ENCODE assay signal across 1 cellular context in the genomic region with DNA sequence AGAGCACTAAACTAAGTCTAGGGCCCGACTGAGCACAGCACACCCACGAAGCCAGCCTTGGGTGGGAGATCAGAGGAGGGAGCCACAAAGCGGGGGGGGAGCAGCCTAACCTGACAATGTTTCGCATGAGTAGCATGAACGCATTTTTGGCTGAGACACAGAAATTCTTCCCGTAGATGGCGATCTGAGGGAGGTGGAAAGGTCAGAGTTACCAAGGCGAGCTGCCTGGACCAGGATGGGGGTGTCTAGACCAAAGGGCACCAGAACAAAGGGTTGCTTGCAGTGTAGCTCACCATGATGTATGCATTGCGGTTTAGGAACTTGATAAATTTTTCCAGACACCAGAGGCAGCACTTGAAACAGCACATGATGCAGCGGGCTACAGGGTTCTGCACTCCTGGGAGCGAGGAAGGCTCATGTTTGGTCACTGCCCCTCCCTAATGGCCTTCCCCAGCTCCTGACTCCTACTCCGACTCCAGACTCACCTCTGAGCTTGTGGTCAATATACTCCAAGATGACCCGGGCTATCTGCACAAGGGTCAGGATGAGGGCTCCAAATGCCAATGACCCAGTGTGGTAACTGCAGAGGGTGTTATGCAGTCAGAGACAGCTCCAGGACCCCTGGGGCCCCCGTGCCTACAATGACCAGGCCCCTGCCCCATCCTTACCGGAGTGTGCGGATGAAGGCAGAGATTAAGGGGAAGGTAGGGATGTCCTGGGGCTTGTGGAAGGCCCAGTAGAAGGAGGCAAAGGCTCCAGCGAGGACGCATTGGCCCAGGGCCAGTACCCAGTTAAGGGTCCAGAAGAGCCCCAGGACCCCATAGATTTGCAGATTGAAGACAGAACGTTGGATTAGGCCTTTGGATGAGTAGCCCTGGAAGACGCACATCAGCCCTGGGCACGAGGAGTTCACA.
TF ChIP-seq lines count a peak whose summit lies in the region.

No MANE protein-coding gene starts in this region.

TF ChIP-seq in HepG2, 621 proteins besides CTCF, POLR2A, EP300 and RAD21 (continued from another document and continues in another):
- TF ChIP-seq, protein P1, sequence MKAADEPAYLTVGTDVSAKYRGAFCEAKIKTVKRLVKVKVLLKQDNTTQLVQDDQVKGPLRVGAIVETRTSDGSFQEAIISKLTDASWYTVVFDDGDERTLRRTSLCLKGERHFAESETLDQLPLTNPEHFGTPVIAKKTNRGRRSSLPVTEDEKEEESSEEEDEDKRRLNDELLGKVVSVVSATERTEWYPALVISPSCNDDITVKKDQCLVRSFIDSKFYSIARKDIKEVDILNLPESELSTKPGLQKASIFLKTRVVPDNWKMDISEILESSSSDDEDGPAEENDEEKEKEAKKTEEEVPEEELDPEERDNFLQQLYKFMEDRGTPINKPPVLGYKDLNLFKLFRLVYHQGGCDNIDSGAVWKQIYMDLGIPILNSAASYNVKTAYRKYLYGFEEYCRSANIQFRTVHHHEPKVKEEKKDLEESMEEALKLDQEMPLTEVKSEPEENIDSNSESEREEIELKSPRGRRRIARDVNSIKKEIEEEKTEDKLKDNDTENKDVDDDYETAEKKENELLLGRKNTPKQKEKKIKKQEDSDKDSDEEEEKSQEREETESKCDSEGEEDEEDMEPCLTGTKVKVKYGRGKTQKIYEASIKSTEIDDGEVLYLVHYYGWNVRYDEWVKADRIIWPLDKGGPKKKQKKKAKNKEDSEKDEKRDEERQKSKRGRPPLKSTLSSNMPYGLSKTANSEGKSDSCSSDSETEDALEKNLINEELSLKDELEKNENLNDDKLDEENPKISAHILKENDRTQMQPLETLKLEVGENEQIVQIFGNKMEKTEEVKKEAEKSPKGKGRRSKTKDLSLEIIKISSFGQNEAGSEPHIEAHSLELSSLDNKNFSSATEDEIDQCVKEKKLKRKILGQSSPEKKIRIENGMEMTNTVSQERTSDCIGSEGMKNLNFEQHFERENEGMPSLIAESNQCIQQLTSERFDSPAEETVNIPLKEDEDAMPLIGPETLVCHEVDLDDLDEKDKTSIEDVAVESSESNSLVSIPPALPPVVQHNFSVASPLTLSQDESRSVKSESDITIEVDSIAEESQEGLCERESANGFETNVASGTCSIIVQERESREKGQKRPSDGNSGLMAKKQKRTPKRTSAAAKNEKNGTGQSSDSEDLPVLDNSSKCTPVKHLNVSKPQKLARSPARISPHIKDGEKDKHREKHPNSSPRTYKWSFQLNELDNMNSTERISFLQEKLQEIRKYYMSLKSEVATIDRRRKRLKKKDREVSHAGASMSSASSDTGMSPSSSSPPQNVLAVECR (CRISPR knock-in tag; IDR thresholded peaks at IDR 0.05; ENCODE audit: borderline replicate concordance) = peak; percentile 79; the same call in 1 of the 2 replicates
- no peak for TF ChIP-seq ZNF891 (CRISPR knock-in tag; IDR thresholded peaks at IDR 0.05)
- TF ChIP-seq, protein P2, sequence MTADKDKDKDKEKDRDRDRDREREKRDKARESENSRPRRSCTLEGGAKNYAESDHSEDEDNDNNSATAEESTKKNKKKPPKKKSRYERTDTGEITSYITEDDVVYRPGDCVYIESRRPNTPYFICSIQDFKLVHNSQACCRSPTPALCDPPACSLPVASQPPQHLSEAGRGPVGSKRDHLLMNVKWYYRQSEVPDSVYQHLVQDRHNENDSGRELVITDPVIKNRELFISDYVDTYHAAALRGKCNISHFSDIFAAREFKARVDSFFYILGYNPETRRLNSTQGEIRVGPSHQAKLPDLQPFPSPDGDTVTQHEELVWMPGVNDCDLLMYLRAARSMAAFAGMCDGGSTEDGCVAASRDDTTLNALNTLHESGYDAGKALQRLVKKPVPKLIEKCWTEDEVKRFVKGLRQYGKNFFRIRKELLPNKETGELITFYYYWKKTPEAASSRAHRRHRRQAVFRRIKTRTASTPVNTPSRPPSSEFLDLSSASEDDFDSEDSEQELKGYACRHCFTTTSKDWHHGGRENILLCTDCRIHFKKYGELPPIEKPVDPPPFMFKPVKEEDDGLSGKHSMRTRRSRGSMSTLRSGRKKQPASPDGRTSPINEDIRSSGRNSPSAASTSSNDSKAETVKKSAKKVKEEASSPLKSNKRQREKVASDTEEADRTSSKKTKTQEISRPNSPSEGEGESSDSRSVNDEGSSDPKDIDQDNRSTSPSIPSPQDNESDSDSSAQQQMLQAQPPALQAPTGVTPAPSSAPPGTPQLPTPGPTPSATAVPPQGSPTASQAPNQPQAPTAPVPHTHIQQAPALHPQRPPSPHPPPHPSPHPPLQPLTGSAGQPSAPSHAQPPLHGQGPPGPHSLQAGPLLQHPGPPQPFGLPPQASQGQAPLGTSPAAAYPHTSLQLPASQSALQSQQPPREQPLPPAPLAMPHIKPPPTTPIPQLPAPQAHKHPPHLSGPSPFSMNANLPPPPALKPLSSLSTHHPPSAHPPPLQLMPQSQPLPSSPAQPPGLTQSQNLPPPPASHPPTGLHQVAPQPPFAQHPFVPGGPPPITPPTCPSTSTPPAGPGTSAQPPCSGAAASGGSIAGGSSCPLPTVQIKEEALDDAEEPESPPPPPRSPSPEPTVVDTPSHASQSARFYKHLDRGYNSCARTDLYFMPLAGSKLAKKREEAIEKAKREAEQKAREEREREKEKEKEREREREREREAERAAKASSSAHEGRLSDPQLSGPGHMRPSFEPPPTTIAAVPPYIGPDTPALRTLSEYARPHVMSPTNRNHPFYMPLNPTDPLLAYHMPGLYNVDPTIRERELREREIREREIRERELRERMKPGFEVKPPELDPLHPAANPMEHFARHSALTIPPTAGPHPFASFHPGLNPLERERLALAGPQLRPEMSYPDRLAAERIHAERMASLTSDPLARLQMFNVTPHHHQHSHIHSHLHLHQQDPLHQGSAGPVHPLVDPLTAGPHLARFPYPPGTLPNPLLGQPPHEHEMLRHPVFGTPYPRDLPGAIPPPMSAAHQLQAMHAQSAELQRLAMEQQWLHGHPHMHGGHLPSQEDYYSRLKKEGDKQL (CRISPR knock-in tag; IDR thresholded peaks at IDR 0.05; ENCODE audit: low read depth) = peak; percentile 85
- TF ChIP-seq, protein P3, sequence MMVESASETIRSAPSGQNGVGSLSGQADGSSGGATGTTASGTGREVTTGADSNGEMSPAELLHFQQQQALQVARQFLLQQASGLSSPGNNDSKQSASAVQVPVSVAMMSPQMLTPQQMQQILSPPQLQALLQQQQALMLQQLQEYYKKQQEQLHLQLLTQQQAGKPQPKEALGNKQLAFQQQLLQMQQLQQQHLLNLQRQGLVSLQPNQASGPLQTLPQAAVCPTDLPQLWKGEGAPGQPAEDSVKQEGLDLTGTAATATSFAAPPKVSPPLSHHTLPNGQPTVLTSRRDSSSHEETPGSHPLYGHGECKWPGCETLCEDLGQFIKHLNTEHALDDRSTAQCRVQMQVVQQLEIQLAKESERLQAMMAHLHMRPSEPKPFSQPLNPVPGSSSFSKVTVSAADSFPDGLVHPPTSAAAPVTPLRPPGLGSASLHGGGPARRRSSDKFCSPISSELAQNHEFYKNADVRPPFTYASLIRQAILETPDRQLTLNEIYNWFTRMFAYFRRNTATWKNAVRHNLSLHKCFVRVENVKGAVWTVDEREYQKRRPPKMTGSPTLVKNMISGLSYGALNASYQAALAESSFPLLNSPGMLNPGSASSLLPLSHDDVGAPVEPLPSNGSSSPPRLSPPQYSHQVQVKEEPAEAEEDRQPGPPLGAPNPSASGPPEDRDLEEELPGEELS (CRISPR knock-in tag; IDR thresholded peaks at IDR 0.05) = peak; percentile 89
- no peak for TF ChIP-seq ZNF234 (CRISPR knock-in tag; conservative IDR thresholded peaks at IDR 0.05)
- no peak for TF ChIP-seq SNAI1 (CRISPR knock-in tag; IDR thresholded peaks at IDR 0.05; ENCODE audit: borderline replicate concordance)
- TF ChIP-seq CCAR2 (optimal IDR thresholded peaks at IDR 0.05; ENCODE audit: low read depth, low read length) = no peak
- TF ChIP-seq EHMT2 (IDR thresholded peaks at IDR 0.05; ENCODE audit: borderline replicate concordance, low read depth, low read length) = no peak
- TF ChIP-seq RBFOX2 (IDR thresholded peaks at IDR 0.05; ENCODE audit: low read depth, low read length) = peak; percentile 58
- no peak; a peak in 1 of 4 replicates for TF ChIP-seq KLF16 (CRISPR knock-in tag; IDR thresholded peaks at IDR 0.05)
- TF ChIP-seq ZNF768 (CRISPR knock-in tag; IDR thresholded peaks at IDR 0.05) = no peak; the same call in 1 of the 2 replicates
- TF ChIP-seq GTF2F1 (IDR thresholded peaks at IDR 0.05; ENCODE audit: low read length) = no peak
- 0 out of 2 replicates have a peak, but pooled peaks have one; percentile 56 for TF ChIP-seq ZNF761 (CRISPR knock-in tag; conservative IDR thresholded peaks at IDR 0.05)
- no peak for TF ChIP-seq ZNF253 (CRISPR knock-in tag; IDR thresholded peaks at IDR 0.05; ENCODE audit: borderline replicate concordance)
- peak; percentile 94 for TF ChIP-seq SALL1 (CRISPR knock-in tag; IDR thresholded peaks at IDR 0.05)
- TF ChIP-seq, protein P4, sequence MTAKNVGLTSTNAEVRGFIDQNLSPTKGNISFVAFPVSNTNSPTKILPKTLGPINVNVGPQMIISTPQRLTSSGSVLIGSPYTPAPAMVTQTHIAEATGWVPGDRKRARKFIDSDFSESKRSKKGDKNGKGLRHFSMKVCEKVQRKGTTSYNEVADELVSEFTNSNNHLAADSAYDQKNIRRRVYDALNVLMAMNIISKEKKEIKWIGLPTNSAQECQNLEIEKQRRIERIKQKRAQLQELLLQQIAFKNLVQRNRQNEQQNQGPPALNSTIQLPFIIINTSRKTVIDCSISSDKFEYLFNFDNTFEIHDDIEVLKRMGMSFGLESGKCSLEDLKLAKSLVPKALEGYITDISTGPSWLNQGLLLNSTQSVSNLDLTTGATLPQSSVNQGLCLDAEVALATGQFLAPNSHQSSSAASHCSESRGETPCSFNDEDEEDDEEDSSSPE (CRISPR knock-in tag; IDR thresholded peaks at IDR 0.05) = peak; percentile 45; the same call in 1 of the 2 replicates
- TF ChIP-seq, protein P5, sequence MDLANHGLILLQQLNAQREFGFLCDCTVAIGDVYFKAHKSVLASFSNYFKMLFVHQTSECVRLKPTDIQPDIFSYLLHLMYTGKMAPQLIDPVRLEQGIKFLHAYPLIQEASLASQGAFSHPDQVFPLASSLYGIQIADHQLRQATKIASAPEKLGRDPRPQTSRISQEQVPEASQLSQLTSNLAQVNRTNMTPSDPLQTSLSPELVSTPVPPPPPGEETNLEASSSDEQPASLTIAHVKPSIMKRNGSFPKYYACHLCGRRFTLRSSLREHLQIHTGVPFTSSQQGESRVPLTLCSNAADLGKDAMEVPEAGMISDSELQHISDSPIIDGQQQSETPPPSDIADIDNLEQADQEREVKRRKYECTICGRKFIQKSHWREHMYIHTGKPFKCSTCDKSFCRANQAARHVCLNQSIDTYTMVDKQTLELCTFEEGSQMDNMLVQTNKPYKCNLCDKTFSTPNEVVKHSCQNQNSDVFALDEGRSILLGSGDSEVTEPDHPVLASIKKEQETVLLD (CRISPR knock-in tag; IDR thresholded peaks at IDR 0.05; ENCODE audit: low read depth) = 0 out of 2 replicates have a peak, but pooled peaks have one; percentile 2
- TF ChIP-seq SIN3A (IDR thresholded peaks at IDR 0.05; ENCODE audit: borderline replicate concordance, low read depth, low read length) = 0 out of 2 replicates have a peak, but pooled peaks have one; percentile 60
- TF ChIP-seq, protein P6, sequence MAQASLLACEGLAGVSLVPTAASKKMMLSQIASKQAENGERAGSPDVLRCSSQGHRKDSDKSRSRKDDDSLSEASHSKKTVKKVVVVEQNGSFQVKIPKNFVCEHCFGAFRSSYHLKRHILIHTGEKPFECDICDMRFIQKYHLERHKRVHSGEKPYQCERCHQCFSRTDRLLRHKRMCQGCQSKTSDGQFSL (CRISPR knock-in tag; IDR thresholded peaks at IDR 0.05) = peak; percentile 98
- TF ChIP-seq, protein P7, sequence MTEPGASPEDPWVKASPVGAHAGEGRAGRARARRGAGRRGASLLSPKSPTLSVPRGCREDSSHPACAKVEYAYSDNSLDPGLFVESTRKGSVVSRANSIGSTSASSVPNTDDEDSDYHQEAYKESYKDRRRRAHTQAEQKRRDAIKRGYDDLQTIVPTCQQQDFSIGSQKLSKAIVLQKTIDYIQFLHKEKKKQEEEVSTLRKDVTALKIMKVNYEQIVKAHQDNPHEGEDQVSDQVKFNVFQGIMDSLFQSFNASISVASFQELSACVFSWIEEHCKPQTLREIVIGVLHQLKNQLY (CRISPR knock-in tag; IDR thresholded peaks at IDR 0.05) = peak; percentile 87
- TF ChIP-seq HNRNPH1 (optimal IDR thresholded peaks at IDR 0.05; ENCODE audit: low read depth, low read length) = no peak
- TF ChIP-seq, protein P8, sequence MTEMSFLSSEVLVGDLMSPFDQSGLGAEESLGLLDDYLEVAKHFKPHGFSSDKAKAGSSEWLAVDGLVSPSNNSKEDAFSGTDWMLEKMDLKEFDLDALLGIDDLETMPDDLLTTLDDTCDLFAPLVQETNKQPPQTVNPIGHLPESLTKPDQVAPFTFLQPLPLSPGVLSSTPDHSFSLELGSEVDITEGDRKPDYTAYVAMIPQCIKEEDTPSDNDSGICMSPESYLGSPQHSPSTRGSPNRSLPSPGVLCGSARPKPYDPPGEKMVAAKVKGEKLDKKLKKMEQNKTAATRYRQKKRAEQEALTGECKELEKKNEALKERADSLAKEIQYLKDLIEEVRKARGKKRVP (CRISPR knock-in tag; IDR thresholded peaks at IDR 0.05) = no peak
- TF ChIP-seq, protein P9, sequence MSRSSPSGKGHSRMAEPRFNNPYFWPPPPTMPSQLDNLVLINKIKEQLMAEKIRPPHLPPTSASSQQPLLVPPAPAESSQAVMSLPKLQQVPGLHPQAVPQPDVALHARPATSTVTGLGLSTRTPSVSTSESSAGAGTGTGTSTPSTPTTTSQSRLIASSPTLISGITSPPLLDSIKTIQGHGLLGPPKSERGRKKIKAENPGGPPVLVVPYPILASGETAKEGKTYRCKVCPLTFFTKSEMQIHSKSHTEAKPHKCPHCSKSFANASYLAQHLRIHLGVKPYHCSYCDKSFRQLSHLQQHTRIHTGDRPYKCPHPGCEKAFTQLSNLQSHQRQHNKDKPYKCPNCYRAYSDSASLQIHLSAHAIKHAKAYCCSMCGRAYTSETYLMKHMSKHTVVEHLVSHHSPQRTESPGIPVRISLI (CRISPR knock-in tag; IDR thresholded peaks at IDR 0.05; ENCODE audit: borderline replicate concordance) = peak; percentile 19; the same call in 1 of the 2 replicates
- TF ChIP-seq, protein P10, sequence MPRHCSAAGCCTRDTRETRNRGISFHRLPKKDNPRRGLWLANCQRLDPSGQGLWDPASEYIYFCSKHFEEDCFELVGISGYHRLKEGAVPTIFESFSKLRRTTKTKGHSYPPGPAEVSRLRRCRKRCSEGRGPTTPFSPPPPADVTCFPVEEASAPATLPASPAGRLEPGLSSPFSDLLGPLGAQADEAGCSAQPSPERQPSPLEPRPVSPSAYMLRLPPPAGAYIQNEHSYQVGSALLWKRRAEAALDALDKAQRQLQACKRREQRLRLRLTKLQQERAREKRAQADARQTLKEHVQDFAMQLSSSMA (CRISPR knock-in tag; IDR thresholded peaks at IDR 0.05) = no peak
- TF ChIP-seq SRSF1 (optimal IDR thresholded peaks at IDR 0.05; ENCODE audit: low read depth, low read length) = no peak
- TF ChIP-seq ARNT (IDR thresholded peaks at IDR 0.05) = no peak
- no peak; the same call in 1 of the 2 replicates for TF ChIP-seq IRX3 (CRISPR knock-in tag; IDR thresholded peaks at IDR 0.05; ENCODE audit: borderline replicate concordance, low read depth)
- peak; percentile 82; the same call in 1 of the 2 replicates for TF ChIP-seq WIZ (CRISPR knock-in tag; IDR thresholded peaks at IDR 0.05)
- TF ChIP-seq, protein P11, sequence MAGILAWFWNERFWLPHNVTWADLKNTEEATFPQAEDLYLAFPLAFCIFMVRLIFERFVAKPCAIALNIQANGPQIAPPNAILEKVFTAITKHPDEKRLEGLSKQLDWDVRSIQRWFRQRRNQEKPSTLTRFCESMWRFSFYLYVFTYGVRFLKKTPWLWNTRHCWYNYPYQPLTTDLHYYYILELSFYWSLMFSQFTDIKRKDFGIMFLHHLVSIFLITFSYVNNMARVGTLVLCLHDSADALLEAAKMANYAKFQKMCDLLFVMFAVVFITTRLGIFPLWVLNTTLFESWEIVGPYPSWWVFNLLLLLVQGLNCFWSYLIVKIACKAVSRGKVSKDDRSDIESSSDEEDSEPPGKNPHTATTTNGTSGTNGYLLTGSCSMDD (CRISPR knock-in tag; IDR thresholded peaks at IDR 0.05) = no peak
